ENCODE assay signal across 14 cellular contexts in genomic region chr7:77930496-77930895, GRCh38.
DNase-seq lines count a peak whose midpoint lies in the region; ATAC-seq and TF ChIP-seq lines count a peak whose summit lies in the region.
"Had no signal": no experiment of that assay in that cellular context is flagged by ENCODE, and none has a peak within 500 bp of the region (broad histone marks: within the 10 kb centered on the region; RNA-seq: fewer than 3 reads in every experiment).

No MANE protein-coding gene starts in this region.

- no peak overlapping the region for H3K27ac ChIP-seq in smooth muscle cell (ENCODE audit: low read depth)
- H3K27ac ChIP-seq: BLaER1 treated with 17β-estradiol and CSF1 and Interleukin-3, amounts not matched to agents 10 nM and 100 nM had no signal

- no peak for ATAC-seq in activated T-cell treated with anti-CD3 and anti-CD28 coated beads, Interleukin-2, amount 50 U/mL, for 72 hours (replicated peaks in 1 of 2)
- ATAC-seq in activated T-helper 17 cell treated with anti-CD3 and anti-CD28 coated beads, Interleukin-2, amount 50 U/mL, for 72 hours (replicated peaks) = no peak
- ATAC-seq in naive B cell (ENCODE audit: low read depth in 2 of 2) = no peak
- ATAC-seq in natural killer cell treated with Interleukin-12 subunit alpha and Interleukin-12 subunit beta and Interleukin-15 and Interleukin-18, amount 100 ng/mL, for 72 hours = no peak
- ATAC-seq: HepG2 had no signal

- peaks cover 4% of the 10 kb centered on the region for H3K4me1 Mint-ChIP-seq in activated T-cell treated with anti-CD3 and anti-CD28 coated beads, Interleukin-2, amount 50 U/mL, for 72 hours (ENCODE audit: low read depth)
- peaks cover 23% of the 10 kb centered on the region for H3K4me1 Mint-ChIP-seq in activated T-helper 17 cell treated with anti-CD3 and anti-CD28 coated beads, Interleukin-2, amount 50 U/mL, for 72 hours
- H3K4me1 Mint-ChIP-seq in naive B cell = peaks cover 15 to 25% (median 18%) of the 10 kb centered on the region in 3 donors
- H3K4me1 Mint-ChIP-seq in natural killer cell treated with Interleukin-12 subunit alpha and Interleukin-12 subunit beta and Interleukin-15 and Interleukin-18, amount 100 ng/mL, for 72 hours (ENCODE audit: low read depth in 2 of 2) = peaks cover 1 to 2% of the 10 kb centered on the region in 2 donors

- no peak overlapping the region for H3K4me3 Mint-ChIP-seq in activated T-cell treated with anti-CD3 and anti-CD28 coated beads, Interleukin-2, amount 50 U/mL, for 72 hours
- no peak overlapping the region for H3K4me3 Mint-ChIP-seq in activated T-helper 17 cell treated with anti-CD3 and anti-CD28 coated beads, Interleukin-2, amount 50 U/mL, for 72 hours
- no peak overlapping the region for H3K4me3 Mint-ChIP-seq in naive B cell
- no peak overlapping the region for H3K4me3 Mint-ChIP-seq in natural killer cell treated with Interleukin-12 subunit alpha and Interleukin-12 subunit beta and Interleukin-15 and Interleukin-18, amount 100 ng/mL, for 72 hours
- H3K4me3 Mint-ChIP-seq: CD4-positive, alpha-beta T cell; HFFc6 had no signal

- no peak overlapping the region for H3K4me3 ChIP-seq in smooth muscle cell
- H3K4me3 ChIP-seq: BLaER1 treated with 17β-estradiol and CSF1 and Interleukin-3, amounts not matched to agents 10 nM and 100 nM had no signal

- H3K27me3 ChIP-seq in smooth muscle cell (ENCODE audit: low read depth) = no peaks in the 10 kb centered on the region
- H3K27me3 ChIP-seq: BLaER1 treated with 17β-estradiol and CSF1 and Interleukin-3, amounts not matched to agents 10 nM and 100 nM had no signal

- peak overlapping the region; percentile 69 for H3K27ac Mint-ChIP-seq in activated T-cell treated with anti-CD3 and anti-CD28 coated beads, Interleukin-2, amount 50 U/mL, for 72 hours
- H3K27ac Mint-ChIP-seq in activated T-helper 17 cell treated with anti-CD3 and anti-CD28 coated beads, Interleukin-2, amount 50 U/mL, for 72 hours = peak overlapping the region; percentile 6
- H3K27ac Mint-ChIP-seq in naive B cell = peak overlapping the region in 4 of 6 donors; percentile 12 to 87 (median 64)
- no peak overlapping the region for H3K27ac Mint-ChIP-seq in natural killer cell treated with Interleukin-12 subunit alpha and Interleukin-12 subunit beta and Interleukin-15 and Interleukin-18, amount 100 ng/mL, for 72 hours
- H3K27ac Mint-ChIP-seq: CD4-positive, alpha-beta T cell; HFFc6 had no signal

- DNase-seq in activated T-cell treated with anti-CD3 and anti-CD28 coated beads, Interleukin-2, amount 50 U/mL, for 72 hours = no peak
- no peak for DNase-seq in activated T-cell treated with anti-CD3 and anti-CD28 coated beads, Interleukin-2, amount 50 U/mL, for 1 hour
- no peak for DNase-seq in naive B cell
- no peak for DNase-seq in smooth muscle cell (lab: John Stamatoyannopoulos, UW; ENCODE audit: unreplicated experiment)
- DNase-seq in DMS53 (lab: John Stamatoyannopoulos, UW) = no peak
- no peak for DNase-seq in natural killer cell treated with Interleukin-12 subunit alpha and Interleukin-12 subunit beta and Interleukin-15 and Interleukin-18, amount 100 ng/mL, for 72 hours (ENCODE audit: low spot score)
- DNase-seq: ACHN; CD4-positive, alpha-beta T cell; COR-L47; HCEC 1CT; HFFc6 had no signal

- no peaks in the 10 kb centered on the region for H3K36me3 ChIP-seq in smooth muscle cell (ENCODE audit: low read depth)

- no peak overlapping the region for H3K4me2 ChIP-seq in smooth muscle cell
- H3K4me2 ChIP-seq: BLaER1 treated with 17β-estradiol and CSF1 and Interleukin-3, amounts not matched to agents 10 nM and 100 nM had no signal

- 35% methylated on average over 2 of the region's 2 CpGs for WGBS in smooth muscle cell (ENCODE audit: low lambda C conversion rate)

- H3K9me3 Mint-ChIP-seq in activated T-cell treated with anti-CD3 and anti-CD28 coated beads, Interleukin-2, amount 50 U/mL, for 72 hours = no peaks in the 10 kb centered on the region
- no peaks in the 10 kb centered on the region for H3K9me3 Mint-ChIP-seq in activated T-helper 17 cell treated with anti-CD3 and anti-CD28 coated beads, Interleukin-2, amount 50 U/mL, for 72 hours
- no peaks in the 10 kb centered on the region for H3K9me3 Mint-ChIP-seq in naive B cell
- no peaks in the 10 kb centered on the region for H3K9me3 Mint-ChIP-seq in natural killer cell treated with Interleukin-12 subunit alpha and Interleukin-12 subunit beta and Interleukin-15 and Interleukin-18, amount 100 ng/mL, for 72 hours
- H3K9me3 Mint-ChIP-seq: CD4-positive, alpha-beta T cell; HFFc6 had no signal

- H3K9me3 ChIP-seq in smooth muscle cell (replicated peaks; ENCODE audit: low read depth) = no peaks in the 10 kb centered on the region
- H3K9me3 ChIP-seq: BLaER1 treated with 17β-estradiol and CSF1 and Interleukin-3, amounts not matched to agents 10 nM and 100 nM had no signal

- peaks cover 7% of the 10 kb centered on the region for H3F3A ChIP-seq in smooth muscle cell (ENCODE audit: low read depth)

- no peaks in the 10 kb centered on the region for H3K27me3 Mint-ChIP-seq in activated T-cell treated with anti-CD3 and anti-CD28 coated beads, Interleukin-2, amount 50 U/mL, for 72 hours (ENCODE audit: low read depth)
- H3K27me3 Mint-ChIP-seq in activated T-helper 17 cell treated with anti-CD3 and anti-CD28 coated beads, Interleukin-2, amount 50 U/mL, for 72 hours = no peaks in the 10 kb centered on the region
- H3K27me3 Mint-ChIP-seq in naive B cell = no peaks in the 10 kb centered on the region
- H3K27me3 Mint-ChIP-seq in natural killer cell treated with Interleukin-12 subunit alpha and Interleukin-12 subunit beta and Interleukin-15 and Interleukin-18, amount 100 ng/mL, for 72 hours = no peaks in the 10 kb centered on the region
- H3K27me3 Mint-ChIP-seq: CD4-positive, alpha-beta T cell had no signal

- no peak overlapping the region for H3K9ac ChIP-seq in smooth muscle cell (ENCODE audit: low read depth)
- H3K9ac ChIP-seq: BLaER1 treated with 17β-estradiol and CSF1 and Interleukin-3, amounts not matched to agents 10 nM and 100 nM had no signal

- H3K36me3 Mint-ChIP-seq in activated T-cell treated with anti-CD3 and anti-CD28 coated beads, Interleukin-2, amount 50 U/mL, for 72 hours (ENCODE audit: insufficient read depth in 2 of 2) = peaks cover 0 to 2% of the 10 kb centered on the region in 2 donors
- peaks cover 84% of the 10 kb centered on the region for H3K36me3 Mint-ChIP-seq in activated T-helper 17 cell treated with anti-CD3 and anti-CD28 coated beads, Interleukin-2, amount 50 U/mL, for 72 hours (ENCODE audit: low read depth)
- peaks cover 0 to 14% of the 10 kb centered on the region in 2 donors for H3K36me3 Mint-ChIP-seq in naive B cell
- no peaks in the 10 kb centered on the region for H3K36me3 Mint-ChIP-seq in natural killer cell treated with Interleukin-12 subunit alpha and Interleukin-12 subunit beta and Interleukin-15 and Interleukin-18, amount 100 ng/mL, for 72 hours

- no peaks in the 10 kb centered on the region for H3K4me1 ChIP-seq in smooth muscle cell (ENCODE audit: low read depth)

- peaks cover 8% of the 10 kb centered on the region for H3K79me2 ChIP-seq in smooth muscle cell (ENCODE audit: low read depth)

- no peak overlapping the region for H2AFZ ChIP-seq in smooth muscle cell (ENCODE audit: low read depth)

- H4K20me1 ChIP-seq in smooth muscle cell (ENCODE audit: low read depth) = no peaks in the 10 kb centered on the region
- H4K20me1 ChIP-seq: BLaER1 treated with 17β-estradiol and CSF1 and Interleukin-3, amounts not matched to agents 10 nM and 100 nM had no signal

- no peak for TF ChIP-seq CTCF in smooth muscle cell (IDR thresholded peaks at IDR 0.05; ENCODE audit: borderline replicate concordance, insufficient read depth, poor library complexity, severe bottlenecking)

Comparison
In these comparisons a context has a peak if more than half of its experiments do, and no peak if none do; other contexts are left out.
1. H3K27ac Mint-ChIP-seq: peak in activated T-cell treated with anti-CD3 and anti-CD28 coated beads, Interleukin-2, amount 50 U/mL, for 72 hours (single experiment), activated T-helper 17 cell treated with anti-CD3 and anti-CD28 coated beads, Interleukin-2, amount 50 U/mL, for 72 hours (single experiment) and naive B cell (4 of 6); none in natural killer cell treated with Interleukin-12 subunit alpha and Interleukin-12 subunit beta and Interleukin-15 and Interleukin-18, amount 100 ng/mL, for 72 hours (0 of 2).